In genomic region chr16:82240111-82240510, GRCh38 we compare ENCODE assay signal across 22 cellular contexts.
"Had no signal": no experiment of that assay in that cellular context is flagged by ENCODE, and none has a peak within 500 bp of the region (broad histone marks: within the 10 kb centered on the region; RNA-seq: fewer than 3 reads in every experiment).

No MANE protein-coding gene starts in this region.

- ATAC-seq: naive thymus-derived CD4-positive, alpha-beta T cell; psoas muscle; stimulated activated naive B cell treated with anti-CD40 and anti-IgM and Interleukin-4, amounts not matched to agents 10 μg/mL and 1 μg/mL and 100 μg/mL, for 72 hours had no signal

- DNase-seq: activated CD4-positive, alpha-beta memory T cell treated with anti-CD3 and anti-CD28 coated beads, Interleukin-2, amount 10 ng/mL, durations not matched to agents 7 days and 5 days; activated CD4-positive, alpha-beta T cell treated with anti-CD3 and anti-CD28 coated beads, Interleukin-2, amount 10 ng/mL, durations not matched to agents 7 days and 5 days; activated CD4-positive, CD25-positive, alpha-beta regulatory T cell treated with anti-CD3 and anti-CD28 coated beads, Interleukin-2, amount 50 U/mL, for 72 hours; activated CD8-positive, alpha-beta memory T cell treated with anti-CD3 and anti-CD28 coated beads, Interleukin-2, amount 50 U/mL, for 48 hours; activated gamma-delta T cell; activated naive CD4-positive, alpha-beta T cell treated with anti-CD3 and anti-CD28 coated beads, Interleukin-2, amount 10 ng/mL, durations not matched to agents 7 days and 5 days; activated naive CD8-positive, alpha-beta T cell treated with anti-CD3 and anti-CD28 coated beads, Interleukin-2, amount 10 ng/mL, durations not matched to agents 7 days and 5 days; activated T-cell treated with anti-CD3 and anti-CD28 coated beads, Interleukin-2, amount 50 U/mL, for 24 hours; dermis blood vessel endothelial cell; effector CD4-positive, alpha-beta T cell; esophagus squamous epithelium; kidney; midbrain; naive thymus-derived CD4-positive, alpha-beta T cell; nucleus accumbens; psoas muscle; stimulated activated CD4-positive, alpha-beta T cell treated with anti-CD3 and anti-CD28 coated beads, Interleukin-15, amount 100 ng/mL, for 24 hours; stimulated activated CD4-positive, alpha-beta T cell treated with anti-CD3 and anti-CD28 coated beads, Interleukin-2, amount 100 ng/mL, for 24 hours; stimulated activated naive B cell treated with anti-CD40 and anti-IgM and Interleukin-4, amounts not matched to agents 10 μg/mL and 1 μg/mL and 100 μg/mL, for 72 hours; stomach; T-helper 2 cell; thyroid gland had no signal
